Comparison of ENCODE assay signal across 8 cellular contexts in genomic region chr5:134003064-134003956, GRCh38. TPM values are rescaled to one million over a fixed set of nuclear protein-coding genes. Genes with fewer than 3 reads are reported as not detected.
DNase-seq lines count a peak whose midpoint lies in the region; ATAC-seq, FAIRE-seq and TF ChIP-seq lines count a peak whose summit lies in the region.

No MANE protein-coding gene starts in this region.

- TF ChIP-seq CTCF in GM12875 (IDR thresholded peaks at IDR 0.05; ENCODE audit: borderline replicate concordance, insufficient read depth, low read depth, low read length) = no peak
- TF ChIP-seq CTCF in gastroesophageal sphincter (IDR thresholded peaks at IDR 0.05) = no peak

- no peak for FAIRE-seq in frontal cortex (lab: Jason Lieb, UNC)

- no peaks in the 10 kb centered on the region for H3K9me3 ChIP-seq in gastroesophageal sphincter

- TF ChIP-seq POLR2A in gastroesophageal sphincter (IDR thresholded peaks at IDR 0.05) = no peak

- WGBS in gastroesophageal sphincter (ENCODE audit: low coverage in 1 of 2), 2 donors = 2 to 19% methylated on average over 7 to 10 of the region's 18 CpGs

- DNase-seq in activated T-cell treated with anti-CD3 and anti-CD28 coated beads for 48 hours (ENCODE audit: low read depth) = peak; percentile 22
- DNase-seq in glomerular visceral epithelial cell (ENCODE audit: extremely low spot score) = no peak
- DNase-seq in NCI-H226 = no peak
- no peak for DNase-seq in frontal cortex (ENCODE audit: low spot score in 2 of 2)

- H3K27ac ChIP-seq in gastroesophageal sphincter (peak overlapping the region; percentile 95 to 100 (median 99)), skin epidermis (peak overlapping the region; percentile 90 to 100 (median 98))

- peaks cover 0 to 8% of the 10 kb centered on the region in 2 donors for H3K36me3 ChIP-seq in gastroesophageal sphincter

- no peaks in the 10 kb centered on the region for H3K27me3 ChIP-seq in gastroesophageal sphincter

- ATAC-seq in HG03139 (IDR thresholded peaks at IDR 0.05; ENCODE audit: unreplicated experiment) (peak; percentile 1), gastroesophageal sphincter (no peak)

- peaks cover 8 to 70% (median 37%) of the 10 kb centered on the region in 3 donors for H3K4me1 ChIP-seq in gastroesophageal sphincter

- TF ChIP-seq EP300 in gastroesophageal sphincter (IDR thresholded peaks at IDR 0.05) = no peak

- H3K4me3 ChIP-seq in GM12875 (ENCODE audit: low read depth, low read length) = peak overlapping the region; percentile 88
- H3K4me3 ChIP-seq in gastroesophageal sphincter = peak overlapping the region; percentile 78 to 98
- peak overlapping the region; percentile 59 to 93 (median 83) for H3K4me3 ChIP-seq in skin epidermis

RNA-seq across cellular contexts. Expression of gene VDAC1, which starts 1.5 kb away (rescaled TPM):
- total RNA-seq in gastroesophageal sphincter (100 to 1,000 TPM; 112 to 157 (median 131) TPM), frontal cortex (244 TPM)

RNA-seq across cellular contexts. Expression of gene C5orf15, which starts 34.9 kb away (rescaled TPM):
- 10 to 100 TPM; 22.2 to 38.0 (median 23.2) TPM for total RNA-seq in gastroesophageal sphincter
- 64.4 TPM for total RNA-seq in frontal cortex
